Comparison of ENCODE assay signal across 15 cellular contexts in genomic region chr2:229153307-229153706, GRCh38.
"Had no signal": no experiment of that assay in that cellular context is flagged by ENCODE, and none has a peak within 500 bp of the region (broad histone marks: within the 10 kb centered on the region; RNA-seq: fewer than 3 reads in every experiment).

No MANE protein-coding gene starts in this region.

- H3K9me3 Mint-ChIP-seq: activated CD4-positive, alpha-beta T cell treated with anti-CD3 and anti-CD28 coated beads, Interleukin-2, amount 10 ng/mL, durations not matched to agents 7 days and 5 days; activated naive CD4-positive, alpha-beta T cell treated with anti-CD3 and anti-CD28 coated beads for 36 hours had no signal

- H3K9me3 ChIP-seq: esophagus squamous epithelium, tibial nerve had no signal

- H3K36me3 ChIP-seq: esophagus squamous epithelium had no signal

- H3K27me3 ChIP-seq: esophagus squamous epithelium, tibial nerve had no signal

- H3K27ac ChIP-seq: esophagus squamous epithelium, tibial nerve had no signal

- H3K4me3 ChIP-seq: esophagus squamous epithelium, lung, tibial nerve had no signal

- FAIRE-seq: bronchial epithelial cell had no signal

- H3K27me3 Mint-ChIP-seq: activated CD4-positive, alpha-beta T cell treated with anti-CD3 and anti-CD28 coated beads, Interleukin-2, amount 10 ng/mL, durations not matched to agents 7 days and 5 days; stimulated activated naive CD8-positive, alpha-beta T cell treated with anti-CD3 and anti-CD28 coated beads, Interleukin-15, Interleukin-2, amounts not matched to agents 100 ng/mL and 50 ng/mL, for 24 hours had no signal

- DNase-seq: activated CD4-positive, alpha-beta T cell treated with anti-CD3 and anti-CD28 coated beads, Interleukin-2, amount 10 ng/mL, durations not matched to agents 7 days and 5 days; activated CD8-positive, alpha-beta memory T cell treated with anti-CD3 and anti-CD28 coated beads, Interleukin-2, amount 50 U/mL, for 4 hours; activated naive CD4-positive, alpha-beta T cell treated with anti-CD3 and anti-CD28 coated beads for 36 hours; activated T-cell treated with anti-CD3 and anti-CD28 coated beads, Interleukin-2, amount 50 U/mL, for 4 hours; cerebellar nuclear complex; effector CD8-positive, alpha-beta T cell; esophagus squamous epithelium; occipital lobe; retina; stimulated activated CD4-positive, alpha-beta T cell treated with anti-CD3 and anti-CD28 coated beads, Interleukin-15, amount 100 ng/mL, for 24 hours; stimulated activated CD4-positive, alpha-beta T cell treated with anti-CD3 and anti-CD28 coated beads, Interleukin-2, amount 100 ng/mL, for 48 hours had no signal

- H3K4me3 Mint-ChIP-seq: activated CD4-positive, alpha-beta T cell treated with anti-CD3 and anti-CD28 coated beads, Interleukin-2, amount 10 ng/mL, durations not matched to agents 7 days and 5 days; activated naive CD4-positive, alpha-beta T cell treated with anti-CD3 and anti-CD28 coated beads for 36 hours; activated T-cell treated with anti-CD3 and anti-CD28 coated beads, Interleukin-2, amount 50 U/mL, for 4 hours; stimulated activated naive CD8-positive, alpha-beta T cell treated with anti-CD3 and anti-CD28 coated beads, Interleukin-15, Interleukin-2, amounts not matched to agents 100 ng/mL and 50 ng/mL, for 24 hours had no signal

- H3K4me1 ChIP-seq: esophagus squamous epithelium, tibial nerve had no signal

- H3K4me1 Mint-ChIP-seq: activated CD4-positive, alpha-beta T cell treated with anti-CD3 and anti-CD28 coated beads, Interleukin-2, amount 10 ng/mL, durations not matched to agents 7 days and 5 days had no signal

- ATAC-seq: activated T-cell treated with anti-CD3 and anti-CD28 coated beads, Interleukin-2, amount 50 U/mL, for 4 hours had no signal

- H3K27ac Mint-ChIP-seq: activated CD4-positive, alpha-beta T cell treated with anti-CD3 and anti-CD28 coated beads, Interleukin-2, amount 10 ng/mL, durations not matched to agents 7 days and 5 days; activated naive CD4-positive, alpha-beta T cell treated with anti-CD3 and anti-CD28 coated beads for 36 hours; stimulated activated naive CD8-positive, alpha-beta T cell treated with anti-CD3 and anti-CD28 coated beads, Interleukin-15, Interleukin-2, amounts not matched to agents 100 ng/mL and 50 ng/mL, for 24 hours had no signal
